Comparison of ENCODE assay signal across 25 cellular contexts in genomic region chr4:139401368-139401767, GRCh38. TPM values are rescaled to one million over a fixed set of nuclear protein-coding genes. Genes with fewer than 3 reads are reported as not detected.
DNase-seq lines count a peak whose midpoint lies in the region; ATAC-seq lines count a peak whose summit lies in the region.
"Had no signal": no experiment of that assay in that cellular context is flagged by ENCODE, and none has a peak within 500 bp of the region (broad histone marks: within the 10 kb centered on the region; RNA-seq: fewer than 3 reads in every experiment).

No MANE protein-coding gene starts in this region.

- H3K4ac ChIP-seq in trophoblast cell (ENCODE audit: low read depth, low read length) = no peak overlapping the region

- H3K4me3 Mint-ChIP-seq in activated T-cell treated with anti-CD3 and anti-CD28 coated beads, Interleukin-2, amount 50 U/mL, for 24 hours = no peak overlapping the region
- H3K4me3 Mint-ChIP-seq in activated T-cell treated with anti-CD3 and anti-CD28 coated beads, Interleukin-2, amount 50 U/mL, for 72 hours = no peak overlapping the region
- H3K4me3 Mint-ChIP-seq in activated T-helper 17 cell treated with anti-CD3 and anti-CD28 coated beads, Interleukin-2, amount 50 U/mL, for 72 hours = no peak overlapping the region
- H3K4me3 Mint-ChIP-seq: B cell; CD8-positive, alpha-beta T cell had no signal

- H4K8ac ChIP-seq in trophoblast cell (ENCODE audit: low read depth, low read length) = no peak overlapping the region

- WGBS in right cardiac atrium = 85% methylated on average over 3 of the region's 3 CpGs
- WGBS in trophoblast cell (ENCODE audit: extremely low coverage, insufficient coverage, insufficient read length) = 100% methylated on average over 1 of the region's 3 CpGs

- H4K91ac ChIP-seq in trophoblast cell (ENCODE audit: low read depth, low read length) = no peak overlapping the region

- intact Hi-C loops in left ventricle myocardium superior (cut with micrococcal nuclease) (no loop called here), right cardiac atrium (cut with DNase I) (no loop called here)

- H4K12ac ChIP-seq in trophoblast cell (ENCODE audit: low read depth, low read length) = no peak overlapping the region

- H3K4me3 ChIP-seq in right cardiac atrium (ENCODE audit: low read length) = no peak overlapping the region
- H3K4me3 ChIP-seq in trophoblast cell (ENCODE audit: low read depth, low read length) = no peak overlapping the region

- H3K14ac ChIP-seq in trophoblast cell (ENCODE audit: low read length) = no peak overlapping the region

- H3K4me2 ChIP-seq in trophoblast cell (ENCODE audit: low read length) = no peak overlapping the region
- H3K4me2 ChIP-seq: SK-N-SH had no signal

- no peak overlapping the region for H3K27ac ChIP-seq in right cardiac atrium (ENCODE audit: low read length)
- H3K27ac ChIP-seq in trophoblast cell (ENCODE audit: low read depth, low read length) = no peak overlapping the region
- H3K27ac ChIP-seq: 22Rv1, C4-2B, HL-60, RWPE1 had no signal

- H3K4me1 Mint-ChIP-seq in activated T-cell treated with anti-CD3 and anti-CD28 coated beads, Interleukin-2, amount 50 U/mL, for 24 hours (ENCODE audit: low read depth) = no peaks in the 10 kb centered on the region
- no peaks in the 10 kb centered on the region for H3K4me1 Mint-ChIP-seq in activated T-cell treated with anti-CD3 and anti-CD28 coated beads, Interleukin-2, amount 50 U/mL, for 72 hours (ENCODE audit: low read depth)
- no peaks in the 10 kb centered on the region for H3K4me1 Mint-ChIP-seq in activated T-helper 17 cell treated with anti-CD3 and anti-CD28 coated beads, Interleukin-2, amount 50 U/mL, for 72 hours
- H3K4me1 Mint-ChIP-seq: B cell had no signal

- no peaks in the 10 kb centered on the region for H3K79me1 ChIP-seq in trophoblast cell (ENCODE audit: low read length)

- peaks cover 43% of the 10 kb centered on the region for H3K36me3 Mint-ChIP-seq in activated T-cell treated with anti-CD3 and anti-CD28 coated beads, Interleukin-2, amount 50 U/mL, for 24 hours (ENCODE audit: low read depth)
- H3K36me3 Mint-ChIP-seq in activated T-cell treated with anti-CD3 and anti-CD28 coated beads, Interleukin-2, amount 50 U/mL, for 72 hours (ENCODE audit: insufficient read depth in 2 of 2) = peaks cover 2 to 4% of the 10 kb centered on the region in 2 donors
- H3K36me3 Mint-ChIP-seq in activated T-helper 17 cell treated with anti-CD3 and anti-CD28 coated beads, Interleukin-2, amount 50 U/mL, for 72 hours (ENCODE audit: low read depth) = peaks cover 5% of the 10 kb centered on the region

- peaks cover 3 to 5% of the 10 kb centered on the region in 2 experiments for H3K36me3 ChIP-seq in trophoblast cell (ENCODE audit: control insufficient read depth in 1 of 2, insufficient read depth in 2 of 2, low read length in 2 of 2)

- H2BK5ac ChIP-seq in trophoblast cell (ENCODE audit: low read depth, low read length, poor library complexity) = no peak overlapping the region

- peak overlapping the region; percentile 54 for H3K9ac ChIP-seq in trophoblast cell (ENCODE audit: low read length)
- H3K9ac ChIP-seq: SK-N-SH had no signal

- no peaks in the 10 kb centered on the region for H3K79me2 ChIP-seq in trophoblast cell (ENCODE audit: control insufficient read depth, insufficient read depth, low read length, poor library complexity)

- peak overlapping the region; percentile 3 for H3K27ac Mint-ChIP-seq in activated T-cell treated with anti-CD3 and anti-CD28 coated beads, Interleukin-2, amount 50 U/mL, for 24 hours
- H3K27ac Mint-ChIP-seq in activated T-cell treated with anti-CD3 and anti-CD28 coated beads, Interleukin-2, amount 50 U/mL, for 72 hours = no peak overlapping the region
- peak overlapping the region; percentile 8 for H3K27ac Mint-ChIP-seq in activated T-helper 17 cell treated with anti-CD3 and anti-CD28 coated beads, Interleukin-2, amount 50 U/mL, for 72 hours
- H3K27ac Mint-ChIP-seq: B cell; CD8-positive, alpha-beta T cell had no signal

- no peak overlapping the region for H2AK5ac ChIP-seq in trophoblast cell (ENCODE audit: low read length)

- ATAC-seq in activated T-cell treated with anti-CD3 and anti-CD28 coated beads, Interleukin-2, amount 50 U/mL, for 72 hours (replicated peaks in 1 of 2) = no peak
- ATAC-seq in left ventricle myocardium superior = peak; percentile 65
- no peak for ATAC-seq in right cardiac atrium
- no peak for ATAC-seq in activated T-helper 17 cell treated with anti-CD3 and anti-CD28 coated beads, Interleukin-2, amount 50 U/mL, for 72 hours (replicated peaks)
- no peak for ATAC-seq in HG03457 (IDR thresholded peaks at IDR 0.05; ENCODE audit: unreplicated experiment)
- ATAC-seq: CD8-positive, alpha-beta T cell; Panc1 had no signal

- H3K27me3 Mint-ChIP-seq in activated T-cell treated with anti-CD3 and anti-CD28 coated beads, Interleukin-2, amount 50 U/mL, for 24 hours = no peaks in the 10 kb centered on the region
- no peaks in the 10 kb centered on the region for H3K27me3 Mint-ChIP-seq in activated T-cell treated with anti-CD3 and anti-CD28 coated beads, Interleukin-2, amount 50 U/mL, for 72 hours (ENCODE audit: low read depth)
- no peaks in the 10 kb centered on the region for H3K27me3 Mint-ChIP-seq in activated T-helper 17 cell treated with anti-CD3 and anti-CD28 coated beads, Interleukin-2, amount 50 U/mL, for 72 hours
- H3K27me3 Mint-ChIP-seq: B cell had no signal

- H3K18ac ChIP-seq in trophoblast cell (ENCODE audit: low read length) = no peak overlapping the region

- no peaks in the 10 kb centered on the region for H3K9me3 Mint-ChIP-seq in activated T-cell treated with anti-CD3 and anti-CD28 coated beads, Interleukin-2, amount 50 U/mL, for 24 hours
- H3K9me3 Mint-ChIP-seq in activated T-cell treated with anti-CD3 and anti-CD28 coated beads, Interleukin-2, amount 50 U/mL, for 72 hours = no peaks in the 10 kb centered on the region
- no peaks in the 10 kb centered on the region for H3K9me3 Mint-ChIP-seq in activated T-helper 17 cell treated with anti-CD3 and anti-CD28 coated beads, Interleukin-2, amount 50 U/mL, for 72 hours
- H3K9me3 Mint-ChIP-seq: CD8-positive, alpha-beta T cell had no signal

- H3K4me1 ChIP-seq in right cardiac atrium (ENCODE audit: control insufficient read depth, insufficient read depth, low read length) (no peaks in the 10 kb centered on the region), trophoblast cell (ENCODE audit: control insufficient read depth in 1 of 2, insufficient read depth in 2 of 2, low read length in 2 of 2) (no peaks in the 10 kb centered on the region)

- no peak overlapping the region for H2AFZ ChIP-seq in trophoblast cell (ENCODE audit: insufficient read depth, low read length, poor library complexity)

- H2BK12ac ChIP-seq in trophoblast cell (ENCODE audit: low read length) = no peak overlapping the region

- no peak for DNase-seq in activated T-cell treated with anti-CD3 and anti-CD28 coated beads, Interleukin-2, amount 50 U/mL, for 24 hours
- no peak for DNase-seq in activated T-cell treated with anti-CD3 and anti-CD28 coated beads, Interleukin-2, amount 50 U/mL, for 72 hours
- no peak for DNase-seq in left ventricle myocardium superior
- no peak for DNase-seq in right cardiac atrium
- no peak for DNase-seq in trophoblast cell
- no peak for DNase-seq in NOMO-1 treated with dmso at 0.1 percent for 144 hours (lab: John Stamatoyannopoulos, UW; ENCODE audit: unreplicated experiment)
- DNase-seq: CD8-positive, alpha-beta T cell; DMS 273 treated with DMSO at 0.1 percent for 48 hours; DMS79 treated with DMSO at 0.1 percent for 48 hours; Kasumi-1; MV-4-11; NCI-H1105 treated with DMSO at 0.1 percent for 48 hours; NCI-H2029; NCI-H446 treated with DMSO at 0.1 percent for 48 hours; NCI-H526; SK-N-SH; SW 1271 had no signal

- H3K9me3 ChIP-seq in right cardiac atrium (ENCODE audit: control insufficient read depth, low read length) (no peaks in the 10 kb centered on the region), trophoblast cell (ENCODE audit: insufficient read depth, low read depth, low read length) (no peaks in the 10 kb centered on the region)
- H3K9me3 ChIP-seq: SK-N-SH had no signal

- H3K23ac ChIP-seq in trophoblast cell (ENCODE audit: low read length) = no peak overlapping the region

- H2BK120ac ChIP-seq in trophoblast cell (ENCODE audit: insufficient read depth, low read length, poor library complexity) = no peak overlapping the region

- no peaks in the 10 kb centered on the region for H3K27me3 ChIP-seq in right cardiac atrium (ENCODE audit: control insufficient read depth, insufficient read depth)
- H3K27me3 ChIP-seq in trophoblast cell (ENCODE audit: insufficient read depth, low read length) = no peaks in the 10 kb centered on the region

RNA-seq across cellular contexts. Expression of gene RAB33B, which starts 52.6 kb away (rescaled TPM):
- total RNA-seq in activated T-cell treated with anti-CD3 and anti-CD28 coated beads, Interleukin-2, amount 50 U/mL, for 72 hours = 10 to 100 TPM; 10.4 to 11.6 TPM
- total RNA-seq in left ventricle myocardium superior = 6.3 TPM
- 1 to 10 TPM; 6.9 to 7.9 (median 7.3) TPM for total RNA-seq in right cardiac atrium
- polyA plus RNA-seq in right cardiac atrium = 3.5 TPM
- total RNA-seq in activated T-helper 17 cell treated with anti-CD3 and anti-CD28 coated beads, Interleukin-2, amount 50 U/mL, for 72 hours = 1 to 10 TPM; 8.5 to 9.6 TPM
- polyA plus RNA-seq in trophoblast cell (2013) = 4.5 and 4.6 TPM in 2 replicates
